In genomic region chr21:36075953-36076352, GRCh38 we compare ENCODE assay signal across 1 cellular context.
TF ChIP-seq lines count a peak whose summit lies in the region.

No MANE protein-coding gene starts in this region.

TF ChIP-seq in K562, 482 proteins besides CTCF, POLR2A, EP300 and RAD21:
- TF ChIP-seq ZNF512 (tag; IDR thresholded peaks at IDR 0.05) (peak; percentile 68), FOS (IDR thresholded peaks at IDR 0.05; ENCODE audit: extremely low read depth, insufficient read length) (no peak)
